2 cellular contexts compared by ENCODE assay signal in the genomic region with DNA sequence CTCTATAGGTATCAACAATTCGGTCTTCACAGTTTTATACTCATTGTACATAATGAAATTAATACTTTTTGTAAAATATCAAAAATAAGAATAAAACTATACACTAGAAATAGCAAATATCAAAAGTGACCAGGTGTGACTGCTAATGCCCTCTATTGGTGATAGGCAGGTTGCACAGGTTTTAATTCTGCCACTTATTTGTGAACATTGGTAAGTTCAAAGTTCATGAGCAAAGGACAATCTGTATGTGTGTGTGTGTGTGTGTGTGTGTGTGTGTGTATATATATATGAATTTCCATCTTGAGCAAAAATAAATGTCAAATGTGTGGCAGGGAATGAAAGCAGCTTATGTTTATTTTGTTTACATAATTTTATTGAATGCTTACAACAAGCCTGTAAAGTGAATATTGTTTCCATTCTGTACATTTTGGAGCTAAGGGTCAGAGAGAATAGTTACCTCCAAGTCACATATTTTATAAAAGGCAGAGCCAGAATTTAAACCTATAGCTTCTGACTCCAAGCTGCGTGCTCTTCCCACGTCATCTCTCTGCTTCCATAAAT.
TF ChIP-seq lines count a peak whose summit lies in the region.

No MANE protein-coding gene starts in this region.

TF ChIP-seq in HCT116, 20 proteins besides CTCF, POLR2A, EP300 and RAD21 (continued from another document):
- TF ChIP-seq EZH2phosphoT487 (IDR thresholded peaks at IDR 0.05; ENCODE audit: borderline replicate concordance) (no peak), YY1 (IDR thresholded peaks at IDR 0.05; ENCODE audit: extremely low read depth, insufficient replicate concordance, low read depth, low read length) (no peak), REST (IDR thresholded peaks at IDR 0.05; ENCODE audit: low read depth) (no peak), CBX3 (IDR thresholded peaks at IDR 0.05; ENCODE audit: low read depth) (no peak), JUND (IDR thresholded peaks at IDR 0.05) (no peak), ELF1 (IDR thresholded peaks at IDR 0.05; ENCODE audit: borderline replicate concordance, low read depth) (no peak), POLR2AphosphoS5 (IDR thresholded peaks at IDR 0.05; ENCODE audit: low read depth, low read length) (no peak), EZH2 (IDR thresholded peaks at IDR 0.05) (no peak)

TF ChIP-seq in HepG2, 621 proteins besides CTCF, POLR2A, EP300 and RAD21 (continued from another document and continues in another):
- TF ChIP-seq, protein P1, sequence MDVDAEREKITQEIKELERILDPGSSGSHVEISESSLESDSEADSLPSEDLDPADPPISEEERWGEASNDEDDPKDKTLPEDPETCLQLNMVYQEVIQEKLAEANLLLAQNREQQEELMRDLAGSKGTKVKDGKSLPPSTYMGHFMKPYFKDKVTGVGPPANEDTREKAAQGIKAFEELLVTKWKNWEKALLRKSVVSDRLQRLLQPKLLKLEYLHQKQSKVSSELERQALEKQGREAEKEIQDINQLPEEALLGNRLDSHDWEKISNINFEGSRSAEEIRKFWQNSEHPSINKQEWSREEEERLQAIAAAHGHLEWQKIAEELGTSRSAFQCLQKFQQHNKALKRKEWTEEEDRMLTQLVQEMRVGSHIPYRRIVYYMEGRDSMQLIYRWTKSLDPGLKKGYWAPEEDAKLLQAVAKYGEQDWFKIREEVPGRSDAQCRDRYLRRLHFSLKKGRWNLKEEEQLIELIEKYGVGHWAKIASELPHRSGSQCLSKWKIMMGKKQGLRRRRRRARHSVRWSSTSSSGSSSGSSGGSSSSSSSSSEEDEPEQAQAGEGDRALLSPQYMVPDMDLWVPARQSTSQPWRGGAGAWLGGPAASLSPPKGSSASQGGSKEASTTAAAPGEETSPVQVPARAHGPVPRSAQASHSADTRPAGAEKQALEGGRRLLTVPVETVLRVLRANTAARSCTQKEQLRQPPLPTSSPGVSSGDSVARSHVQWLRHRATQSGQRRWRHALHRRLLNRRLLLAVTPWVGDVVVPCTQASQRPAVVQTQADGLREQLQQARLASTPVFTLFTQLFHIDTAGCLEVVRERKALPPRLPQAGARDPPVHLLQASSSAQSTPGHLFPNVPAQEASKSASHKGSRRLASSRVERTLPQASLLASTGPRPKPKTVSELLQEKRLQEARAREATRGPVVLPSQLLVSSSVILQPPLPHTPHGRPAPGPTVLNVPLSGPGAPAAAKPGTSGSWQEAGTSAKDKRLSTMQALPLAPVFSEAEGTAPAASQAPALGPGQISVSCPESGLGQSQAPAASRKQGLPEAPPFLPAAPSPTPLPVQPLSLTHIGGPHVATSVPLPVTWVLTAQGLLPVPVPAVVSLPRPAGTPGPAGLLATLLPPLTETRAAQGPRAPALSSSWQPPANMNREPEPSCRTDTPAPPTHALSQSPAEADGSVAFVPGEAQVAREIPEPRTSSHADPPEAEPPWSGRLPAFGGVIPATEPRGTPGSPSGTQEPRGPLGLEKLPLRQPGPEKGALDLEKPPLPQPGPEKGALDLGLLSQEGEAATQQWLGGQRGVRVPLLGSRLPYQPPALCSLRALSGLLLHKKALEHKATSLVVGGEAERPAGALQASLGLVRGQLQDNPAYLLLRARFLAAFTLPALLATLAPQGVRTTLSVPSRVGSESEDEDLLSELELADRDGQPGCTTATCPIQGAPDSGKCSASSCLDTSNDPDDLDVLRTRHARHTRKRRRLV (CRISPR knock-in tag; IDR thresholded peaks at IDR 0.05), result no peak
- TF ChIP-seq SOX6 (IDR thresholded peaks at IDR 0.05) (no peak), SOX6 (CRISPR knock-in tag; IDR thresholded peaks at IDR 0.05) (peak; percentile 13; the same call in 1 of the 2 replicates), SMC3 (IDR thresholded peaks at IDR 0.05; ENCODE audit: low read length) (peak; percentile 34; the same call in 1 of the 2 replicates), FOXJ3 (CRISPR knock-in tag; IDR thresholded peaks at IDR 0.05; ENCODE audit: borderline replicate concordance) (no peak), MYC (CRISPR knock-in tag; IDR thresholded peaks at IDR 0.05; ENCODE audit: borderline replicate concordance) (no peak), AFF4 (CRISPR knock-in tag; IDR thresholded peaks at IDR 0.05) (no peak), ZNF44 (CRISPR knock-in tag; IDR thresholded peaks at IDR 0.05) (no peak), HNF4G (IDR thresholded peaks at IDR 0.05; ENCODE audit: borderline replicate concordance, low read depth, low read length) (peak; percentile 86), HNF4G (CRISPR knock-in tag; IDR thresholded peaks at IDR 0.05; ENCODE audit: borderline replicate concordance, low read depth) (peak; percentile 46; the same call in 1 of the 2 replicates), ZNF3 (CRISPR knock-in tag; IDR thresholded peaks at IDR 0.05) (no peak), YEATS4 (CRISPR knock-in tag; IDR thresholded peaks at IDR 0.05; ENCODE audit: borderline replicate concordance) (no peak), NR2C2 (CRISPR knock-in tag; IDR thresholded peaks at IDR 0.05; ENCODE audit: borderline replicate concordance) (peak; percentile 86), ARID5B (CRISPR knock-in tag; IDR thresholded peaks at IDR 0.05) (peak; percentile 39; the same call in 1 of the 2 replicates), NR2F2 (IDR thresholded peaks at IDR 0.05; ENCODE audit: borderline replicate concordance, low read depth) (no peak), RORA (CRISPR knock-in tag; IDR thresholded peaks at IDR 0.05) (no peak), ZNF329 (CRISPR knock-in tag; IDR thresholded peaks at IDR 0.05; ENCODE audit: low read depth) (no peak), PHB2 (IDR thresholded peaks at IDR 0.05; ENCODE audit: partially characterized antibody) (no peak), TEAD3 (CRISPR knock-in tag; optimal IDR thresholded peaks at IDR 0.05; ENCODE audit: borderline replicate concordance) (no peak), NR2F1 (CRISPR knock-in tag; IDR thresholded peaks at IDR 0.05) (peak in 1 of 2 experiments; percentile 50; a peak in 1 of 4 replicates), ZBTB10 (CRISPR knock-in tag; IDR thresholded peaks at IDR 0.05; ENCODE audit: borderline replicate concordance) (no peak), NFIB (CRISPR knock-in tag; IDR thresholded peaks at IDR 0.05; ENCODE audit: borderline replicate concordance) (no peak), HNF4A (CRISPR knock-in tag; IDR thresholded peaks at IDR 0.05) (peak; percentile 85), TCF7L2 (IDR thresholded peaks at IDR 0.05; ENCODE audit: low read depth, low read length) (no peak), ZSCAN9 (CRISPR knock-in tag; IDR thresholded peaks at IDR 0.05; ENCODE audit: borderline replicate concordance) (no peak), NCOR1 (IDR thresholded peaks at IDR 0.05; ENCODE audit: borderline replicate concordance, low read length) (peak; percentile 96), ARID3A (IDR thresholded peaks at IDR 0.05; ENCODE audit: low read depth, low read length) (peak; percentile 95), PAWR (CRISPR knock-in tag; IDR thresholded peaks at IDR 0.05; ENCODE audit: borderline replicate concordance) (no peak), RARA (CRISPR knock-in tag; IDR thresholded peaks at IDR 0.05) (0 out of 2 replicates have a peak, but pooled peaks have one; percentile 15)
- TF ChIP-seq, protein P2, sequence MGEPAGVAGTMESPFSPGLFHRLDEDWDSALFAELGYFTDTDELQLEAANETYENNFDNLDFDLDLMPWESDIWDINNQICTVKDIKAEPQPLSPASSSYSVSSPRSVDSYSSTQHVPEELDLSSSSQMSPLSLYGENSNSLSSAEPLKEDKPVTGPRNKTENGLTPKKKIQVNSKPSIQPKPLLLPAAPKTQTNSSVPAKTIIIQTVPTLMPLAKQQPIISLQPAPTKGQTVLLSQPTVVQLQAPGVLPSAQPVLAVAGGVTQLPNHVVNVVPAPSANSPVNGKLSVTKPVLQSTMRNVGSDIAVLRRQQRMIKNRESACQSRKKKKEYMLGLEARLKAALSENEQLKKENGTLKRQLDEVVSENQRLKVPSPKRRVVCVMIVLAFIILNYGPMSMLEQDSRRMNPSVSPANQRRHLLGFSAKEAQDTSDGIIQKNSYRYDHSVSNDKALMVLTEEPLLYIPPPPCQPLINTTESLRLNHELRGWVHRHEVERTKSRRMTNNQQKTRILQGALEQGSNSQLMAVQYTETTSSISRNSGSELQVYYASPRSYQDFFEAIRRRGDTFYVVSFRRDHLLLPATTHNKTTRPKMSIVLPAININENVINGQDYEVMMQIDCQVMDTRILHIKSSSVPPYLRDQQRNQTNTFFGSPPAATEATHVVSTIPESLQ (CRISPR knock-in tag; conservative IDR thresholded peaks at IDR 0.05), result no peak
- TF ChIP-seq, protein P3, sequence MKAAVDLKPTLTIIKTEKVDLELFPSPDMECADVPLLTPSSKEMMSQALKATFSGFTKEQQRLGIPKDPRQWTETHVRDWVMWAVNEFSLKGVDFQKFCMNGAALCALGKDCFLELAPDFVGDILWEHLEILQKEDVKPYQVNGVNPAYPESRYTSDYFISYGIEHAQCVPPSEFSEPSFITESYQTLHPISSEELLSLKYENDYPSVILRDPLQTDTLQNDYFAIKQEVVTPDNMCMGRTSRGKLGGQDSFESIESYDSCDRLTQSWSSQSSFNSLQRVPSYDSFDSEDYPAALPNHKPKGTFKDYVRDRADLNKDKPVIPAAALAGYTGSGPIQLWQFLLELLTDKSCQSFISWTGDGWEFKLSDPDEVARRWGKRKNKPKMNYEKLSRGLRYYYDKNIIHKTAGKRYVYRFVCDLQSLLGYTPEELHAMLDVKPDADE (CRISPR knock-in tag; IDR thresholded peaks at IDR 0.05), result no peak
